In the genomic region with DNA sequence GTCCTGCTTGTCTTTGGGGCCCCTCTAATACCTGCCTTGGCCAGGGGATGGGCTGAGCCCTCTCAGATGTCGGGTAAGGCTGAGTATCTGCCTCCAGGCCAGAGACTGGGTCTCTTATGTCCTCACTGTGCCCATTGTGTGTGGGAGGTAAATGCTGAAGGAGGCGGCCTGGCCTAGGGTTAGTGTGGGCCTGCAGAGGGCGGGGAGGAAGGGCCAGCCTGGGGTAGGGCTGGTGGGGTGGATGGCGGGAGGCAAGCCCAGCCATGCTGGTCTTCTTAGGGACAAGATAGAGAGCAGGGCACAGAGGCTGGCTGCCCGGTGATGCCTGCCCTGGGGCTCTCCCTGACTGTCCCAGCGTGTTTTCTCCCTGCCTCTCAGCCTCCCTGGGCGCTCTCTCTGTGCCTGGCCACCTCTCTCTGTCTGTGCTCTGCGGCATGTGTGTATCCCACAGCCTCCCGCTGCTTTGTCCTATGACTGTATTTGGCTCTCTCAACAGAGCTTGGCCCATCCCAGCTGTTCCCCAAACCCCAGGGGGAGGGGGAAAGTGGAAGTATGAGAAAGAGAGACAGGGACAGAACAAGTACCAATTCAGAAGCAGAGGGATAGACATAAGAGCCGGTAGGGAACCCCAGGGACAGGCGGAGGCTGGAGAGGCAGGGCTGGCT, we compare ENCODE assay signal across 11 cellular contexts. TPM values are rescaled to one million over a fixed set of nuclear protein-coding genes. Genes with fewer than 3 reads are reported as not detected.
A peak's percentile ranks its signal among the peaks of the same experiment; 100 is the strongest.
DNase-seq lines count a peak whose midpoint lies in the region; ATAC-seq, FAIRE-seq and TF ChIP-seq lines count a peak whose summit lies in the region.
"Had no signal": no experiment of that assay in that cellular context is flagged by ENCODE, and none has a peak within 500 bp of the region (broad histone marks: within the 10 kb centered on the region; RNA-seq: fewer than 3 reads in every experiment).

No MANE protein-coding gene starts in this region.

- DNase-seq in AG08395 (ENCODE audit: low spot score) (peak; percentile 30), RWPE2 (ENCODE audit: low spot score) (no peak), neuronal stem cell (ENCODE audit: low spot score) (no peak), CD1c-positive myeloid dendritic cell (ENCODE audit: extremely low spot score) (no peak), frontal cortex (ENCODE audit: low spot score in 2 of 2) (no peak), HEK293T (ENCODE audit: extremely low spot score) (no peak)
- DNase-seq: NCI-H2227 treated with DMSO at 0.1 percent for 48 hours, retina, T-cell had no signal

- ATAC-seq in RWPE2 (ENCODE audit: low read depth) (peak; percentile 30; the same call in 2 of the 3 replicates), gastroesophageal sphincter (peak; percentile 75), GM19397 (IDR thresholded peaks at IDR 0.05; ENCODE audit: unreplicated experiment) (no peak)
- ATAC-seq: T-cell had no signal

- no peak overlapping the region for H3K4ac ChIP-seq in neuronal stem cell (ENCODE audit: low read length)

- H3K18ac ChIP-seq in neuronal stem cell (ENCODE audit: low read length): peak overlapping the region; percentile 73

- H3K4me2 ChIP-seq in neuronal stem cell (ENCODE audit: insufficient read depth, low read length, poor library complexity, severe bottlenecking): no peak overlapping the region

- H2AK5ac ChIP-seq in neuronal stem cell (ENCODE audit: low read depth, low read length): peak overlapping the region; percentile 60

- H2BK120ac ChIP-seq in neuronal stem cell (ENCODE audit: low read depth, low read length): peak overlapping the region; percentile 75

- H3K4me3 ChIP-seq in RWPE2 (ENCODE audit: severe bottlenecking) (no peak overlapping the region), gastroesophageal sphincter (no peak overlapping the region), neuronal stem cell (ENCODE audit: low read length in 2 of 2) (no peak overlapping the region)

- peak overlapping the region; percentile 44 for H3K23ac ChIP-seq in neuronal stem cell (ENCODE audit: low read depth, low read length, poor library complexity)

- TF ChIP-seq EP300 in gastroesophageal sphincter (IDR thresholded peaks at IDR 0.05): no peak

- H3K4me1 ChIP-seq in RWPE2 (ENCODE audit: insufficient read depth, poor library complexity, severe bottlenecking): no peaks in the 10 kb centered on the region
- peaks cover 0 to 73% (median 29%) of the 10 kb centered on the region in 3 donors for H3K4me1 ChIP-seq in gastroesophageal sphincter
- H3K4me1 ChIP-seq in neuronal stem cell (ENCODE audit: control insufficient read depth in 2 of 2, insufficient read depth in 1 of 2, low read depth in 1 of 2, low read length in 2 of 2): peaks cover 3 to 18% of the 10 kb centered on the region in 2 donors

- H3K27me3 ChIP-seq in RWPE2 (ENCODE audit: insufficient read depth, poor library complexity, severe bottlenecking) (no peaks in the 10 kb centered on the region), gastroesophageal sphincter (no peaks in the 10 kb centered on the region), neuronal stem cell (ENCODE audit: control insufficient read depth in 3 of 3, insufficient read depth in 3 of 3, low read depth in 1 of 3, low read length in 3 of 3) (peaks cover 0 to 80% (median 0%) of the 10 kb centered on the region in 3 experiments)

- no peak overlapping the region for H2BK5ac ChIP-seq in neuronal stem cell (ENCODE audit: low read length)

- H3K36me3 ChIP-seq in RWPE2 (ENCODE audit: low read depth): no peaks in the 10 kb centered on the region
- no peaks in the 10 kb centered on the region for H3K36me3 ChIP-seq in gastroesophageal sphincter
- H3K36me3 ChIP-seq in neuronal stem cell (replicated peaks in 1 of 2; ENCODE audit: control insufficient read depth in 2 of 2, insufficient read depth in 2 of 2, low read length in 2 of 2): no peaks in the 10 kb centered on the region

- no peaks in the 10 kb centered on the region for H3K79me1 ChIP-seq in neuronal stem cell (ENCODE audit: low read depth, low read length)

- peak overlapping the region; percentile 46 for H2BK12ac ChIP-seq in neuronal stem cell (ENCODE audit: low read length)

- TF ChIP-seq POLR2A in gastroesophageal sphincter (IDR thresholded peaks at IDR 0.05): peak; percentile 9 to 15

- H2BK15ac ChIP-seq in neuronal stem cell (ENCODE audit: low read length): peak overlapping the region; percentile 37

- H4K8ac ChIP-seq in neuronal stem cell (ENCODE audit: low read depth, low read length): peak overlapping the region; percentile 92

- H3K27ac ChIP-seq in RWPE2 (ENCODE audit: poor library complexity, severe bottlenecking): no peak overlapping the region
- H3K27ac ChIP-seq in gastroesophageal sphincter: peak overlapping the region in 3 of 4 donors; percentile 79 to 87 (median 82)
- no peak overlapping the region for H3K27ac ChIP-seq in neuronal stem cell (replicated peaks; ENCODE audit: low read length)

- POLR2A ChIA-PET in HEK293T (lab: Yijun Ruan, JAX): no interaction called here

- peak overlapping the region; percentile 45 for H2AFZ ChIP-seq in neuronal stem cell (ENCODE audit: low read length)

- no peak for FAIRE-seq in frontal cortex (lab: Jason Lieb, UNC)

- H4K91ac ChIP-seq in neuronal stem cell (ENCODE audit: low read depth, low read length, poor library complexity): no peak overlapping the region

- no peak overlapping the region for H3K9ac ChIP-seq in neuronal stem cell (ENCODE audit: low read depth, low read length, poor library complexity)

- TF ChIP-seq CTCF in RWPE2 (IDR thresholded peaks at IDR 0.05; ENCODE audit: poor library complexity, severe bottlenecking) (no peak), gastroesophageal sphincter (IDR thresholded peaks at IDR 0.05) (no peak)

- H3K14ac ChIP-seq in neuronal stem cell (ENCODE audit: low read length): no peak overlapping the region

- WGBS in gastroesophageal sphincter (ENCODE audit: low coverage in 1 of 2), 2 donors: 0 to 36% methylated on average over 1 to 7 of the region's 11 CpGs
- no CpG with 5 or more reads among the region's 11 CpGs for WGBS in neuronal stem cell (ENCODE audit: extremely low coverage in 2 of 2, insufficient read length in 2 of 2, insufficient replicate concordance in 1 of 2), 2 donors

- CTCF ChIA-PET in HEK293T (lab: Yijun Ruan, JAX): no interaction called here

- H3K9me3 ChIP-seq in RWPE2 (ENCODE audit: severe bottlenecking) (no peaks in the 10 kb centered on the region), gastroesophageal sphincter (no peaks in the 10 kb centered on the region), neuronal stem cell (replicated peaks in 1 of 2; ENCODE audit: control insufficient read depth in 2 of 2, insufficient read depth in 1 of 2, low read depth in 1 of 2, low read length in 2 of 2) (no peaks in the 10 kb centered on the region)

TF ChIP-seq in HEK293T, 16 proteins besides CTCF, POLR2A, EP300 and RAD21:
- TF ChIP-seq SP1 (IDR thresholded peaks at IDR 0.05) (no peak), TARDBP (IDR thresholded peaks at IDR 0.05) (no peak), FOXK2 (IDR thresholded peaks at IDR 0.05) (no peak), L3MBTL2 (conservative IDR thresholded peaks at IDR 0.05) (no peak), NFRKB (IDR thresholded peaks at IDR 0.05) (no peak), ELF4 (IDR thresholded peaks at IDR 0.05) (no peak), PKNOX1 (IDR thresholded peaks at IDR 0.05) (no peak), ARNT (IDR thresholded peaks at IDR 0.05) (no peak), HDGF (IDR thresholded peaks at IDR 0.05; ENCODE audit: borderline replicate concordance) (no peak), CTBP1 (IDR thresholded peaks at IDR 0.05; ENCODE audit: borderline replicate concordance) (no peak), LEF1 (IDR thresholded peaks at IDR 0.05; ENCODE audit: borderline replicate concordance) (no peak), ZNF384 (IDR thresholded peaks at IDR 0.05) (no peak), SUZ12 (IDR thresholded peaks at IDR 0.05) (no peak), FOXA1 (IDR thresholded peaks at IDR 0.05) (no peak), BHLHE40 (IDR thresholded peaks at IDR 0.05; ENCODE audit: borderline replicate concordance) (no peak), FOXM1 (IDR thresholded peaks at IDR 0.05; ENCODE audit: borderline replicate concordance) (no peak)

RNA-seq across cellular contexts. Expression of gene PDE2A, which starts 57.0 kb away (rescaled TPM):
- 10 to 100 TPM; 31.6 to 54.2 (median 35.4) TPM for total RNA-seq in gastroesophageal sphincter
- polyA plus RNA-seq in neuronal stem cell (2013, experiment 1 of 2): 1.7 TPM
- 1.7 TPM for polyA plus RNA-seq in neuronal stem cell (2013, experiment 2 of 2)
- total RNA-seq in frontal cortex: 63.2 TPM

Comparison
In these comparisons a context has a peak if more than half of its experiments do, and no peak if none do; other contexts are left out.
1. H3K27ac ChIP-seq: peak in gastroesophageal sphincter (3 of 4); none in RWPE2 (single experiment) and neuronal stem cell (single experiment).